ENCODE assay signal across 10 cellular contexts in the genomic region with DNA sequence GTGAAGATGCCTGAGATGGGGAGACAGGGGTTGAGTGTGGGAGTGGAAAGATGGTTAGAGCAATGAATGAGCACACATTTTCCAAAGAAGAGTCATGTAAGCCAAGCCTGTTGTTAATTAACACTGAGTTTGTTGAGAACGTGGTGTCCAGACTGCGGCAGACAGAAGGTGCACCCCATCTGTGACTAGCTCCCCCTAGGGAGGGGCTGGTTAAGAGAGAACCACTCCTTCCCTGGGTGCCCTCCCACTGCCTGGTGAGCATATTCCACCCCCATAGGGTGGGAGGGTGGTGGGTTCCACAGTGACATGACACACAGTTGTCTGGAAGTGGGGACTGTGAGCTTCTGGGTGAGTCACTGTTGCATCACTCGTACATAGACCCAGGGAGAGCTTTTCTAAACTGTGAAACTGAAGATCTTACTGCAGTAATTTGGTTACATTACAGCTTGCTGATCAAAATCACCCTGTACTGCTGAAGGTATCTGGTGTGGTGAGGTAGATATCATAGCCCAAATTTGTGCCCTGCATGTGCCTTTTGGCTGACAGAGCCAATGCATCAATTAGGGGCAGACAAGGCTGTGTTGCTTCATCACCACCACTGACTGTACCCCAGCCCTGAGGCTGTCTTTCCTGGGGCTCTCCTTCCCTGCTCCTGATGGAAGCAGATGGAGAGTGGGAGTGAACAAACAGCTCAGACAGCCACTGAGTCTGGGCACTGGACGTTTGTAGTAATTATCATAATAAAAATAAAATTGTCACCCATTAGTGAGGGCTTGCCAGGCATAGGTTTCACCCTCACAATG.
DNase-seq lines count a peak whose midpoint lies in the region; ATAC-seq and TF ChIP-seq lines count a peak whose summit lies in the region.
"Had no signal": no experiment of that assay in that cellular context is flagged by ENCODE, and none has a peak within 500 bp of the region (broad histone marks: within the 10 kb centered on the region; RNA-seq: fewer than 3 reads in every experiment).

No MANE protein-coding gene starts in this region.

- peaks cover 39 to 50% of the 10 kb centered on the region in 2 donors for H3K27me3 Mint-ChIP-seq in effector memory CD8-positive, alpha-beta T cell

- no peaks in the 10 kb centered on the region for H3K4me1 Mint-ChIP-seq in effector memory CD8-positive, alpha-beta T cell (ENCODE audit: low read depth in 2 of 2)

- H3K27ac ChIP-seq in body of pancreas: no peak overlapping the region
- H3K27ac ChIP-seq: BLaER1 treated with 17β-estradiol and CSF1 and Interleukin-3, amounts not matched to agents 10 nM and 100 nM; cardiac muscle cell had no signal

- H3K27me3 ChIP-seq in kidney epithelial cell (ENCODE audit: control insufficient read depth, insufficient read depth, low read length) (no peaks in the 10 kb centered on the region), body of pancreas (no peaks in the 10 kb centered on the region)
- H3K27me3 ChIP-seq: BLaER1 treated with 17β-estradiol and CSF1 and Interleukin-3, amounts not matched to agents 10 nM and 100 nM had no signal

- no peak for TF ChIP-seq POLR2A in body of pancreas (IDR thresholded peaks at IDR 0.05)

- WGBS in body of pancreas, 2 donors: 32 to 35% methylated on average over 4 of the region's 4 CpGs

- H3K4me1 ChIP-seq in body of pancreas: no peaks in the 10 kb centered on the region
- H3K4me1 ChIP-seq: BLaER1 treated with 17β-estradiol and CSF1 and Interleukin-3, amounts not matched to agents 10 nM and 100 nM had no signal

- no peak overlapping the region for H3K4me3 ChIP-seq in kidney epithelial cell (ENCODE audit: low read depth, low read length)
- H3K4me3 ChIP-seq in body of pancreas: no peak overlapping the region
- H3K4me3 ChIP-seq: BLaER1 treated with 17β-estradiol and CSF1 and Interleukin-3, amounts not matched to agents 10 nM and 100 nM; cardiac muscle cell had no signal

- H3K9me3 ChIP-seq in body of pancreas: no peaks in the 10 kb centered on the region
- H3K9me3 ChIP-seq: BLaER1 treated with 17β-estradiol and CSF1 and Interleukin-3, amounts not matched to agents 10 nM and 100 nM had no signal

- no peaks in the 10 kb centered on the region for H3K36me3 ChIP-seq in kidney epithelial cell (ENCODE audit: control insufficient read depth, insufficient read depth, low read length)
- H3K36me3 ChIP-seq in body of pancreas (replicated peaks in 1 of 2; ENCODE audit: insufficient read depth in 1 of 2, low read depth in 2 of 2): no peaks in the 10 kb centered on the region
- H3K36me3 ChIP-seq: BLaER1 treated with 17β-estradiol and CSF1 and Interleukin-3, amounts not matched to agents 10 nM and 100 nM; cardiac muscle cell had no signal

- POLR2A ChIA-PET in HEK293T (lab: Yijun Ruan, JAX): no interaction called here

- intact Hi-C loops in body of pancreas (cut with DNase I): no loop called here

- no peaks in the 10 kb centered on the region for H3K36me3 Mint-ChIP-seq in effector memory CD8-positive, alpha-beta T cell (ENCODE audit: insufficient read depth)

- CTCF ChIA-PET in HEK293T (lab: Yijun Ruan, JAX): no interaction called here

- ATAC-seq in stimulated activated naive CD8-positive, alpha-beta T cell treated with anti-CD3 and anti-CD28 coated beads, Interleukin-15, Interleukin-2, amounts not matched to agents 100 U/mL and 50 U/mL, for 24 hours: peak; percentile 93
- no peak for ATAC-seq in effector memory CD8-positive, alpha-beta T cell (replicated peaks)
- no peak for ATAC-seq in body of pancreas

- no peak overlapping the region for H3K4me3 Mint-ChIP-seq in effector memory CD8-positive, alpha-beta T cell

- no peak overlapping the region for H3K27ac Mint-ChIP-seq in effector memory CD8-positive, alpha-beta T cell

- peak; percentile 84 for DNase-seq in activated CD4-positive, alpha-beta T cell treated with anti-CD3 and anti-CD28 coated beads for 48 hours
- no peak for DNase-seq in activated CD4-positive, alpha-beta T cell treated with anti-CD3 and anti-CD28 coated beads for 1 hour
- peak; percentile 76 to 82 for DNase-seq in activated T-cell treated with anti-CD3 and anti-CD28 coated beads, Interleukin-2, amount 50 U/mL, for 48 hours
- DNase-seq in kidney epithelial cell (ENCODE audit: low read depth) (peak; percentile 91), HEK293T (ENCODE audit: extremely low spot score) (no peak), body of pancreas (no peak)
- DNase-seq in stimulated activated naive CD8-positive, alpha-beta T cell treated with anti-CD3 and anti-CD28 coated beads, Interleukin-15, Interleukin-2, amounts not matched to agents 100 U/mL and 50 U/mL, for 24 hours: peak; percentile 71
- DNase-seq in effector memory CD8-positive, alpha-beta T cell: no peak

- no peaks in the 10 kb centered on the region for H3K9me3 Mint-ChIP-seq in effector memory CD8-positive, alpha-beta T cell

- TF ChIP-seq CTCF in kidney epithelial cell (IDR thresholded peaks at IDR 0.05; ENCODE audit: insufficient read depth, low read length, poor library complexity, severe bottlenecking) (peak; percentile 23), body of pancreas (IDR thresholded peaks at IDR 0.05) (no peak)

TF ChIP-seq in HEK293T, 16 proteins besides CTCF, POLR2A, EP300 and RAD21:
- no peak for TF ChIP-seq HDGF (IDR thresholded peaks at IDR 0.05; ENCODE audit: borderline replicate concordance)
- no peak for TF ChIP-seq FOXK2 (IDR thresholded peaks at IDR 0.05)
- no peak for TF ChIP-seq NFRKB (IDR thresholded peaks at IDR 0.05)
- no peak for TF ChIP-seq SUZ12 (IDR thresholded peaks at IDR 0.05)
- TF ChIP-seq FOXM1 (IDR thresholded peaks at IDR 0.05; ENCODE audit: borderline replicate concordance): no peak
- TF ChIP-seq ZNF384 (IDR thresholded peaks at IDR 0.05): no peak
- TF ChIP-seq ELF4 (IDR thresholded peaks at IDR 0.05): no peak
- no peak for TF ChIP-seq LEF1 (IDR thresholded peaks at IDR 0.05; ENCODE audit: borderline replicate concordance)
- TF ChIP-seq, protein P1, sequence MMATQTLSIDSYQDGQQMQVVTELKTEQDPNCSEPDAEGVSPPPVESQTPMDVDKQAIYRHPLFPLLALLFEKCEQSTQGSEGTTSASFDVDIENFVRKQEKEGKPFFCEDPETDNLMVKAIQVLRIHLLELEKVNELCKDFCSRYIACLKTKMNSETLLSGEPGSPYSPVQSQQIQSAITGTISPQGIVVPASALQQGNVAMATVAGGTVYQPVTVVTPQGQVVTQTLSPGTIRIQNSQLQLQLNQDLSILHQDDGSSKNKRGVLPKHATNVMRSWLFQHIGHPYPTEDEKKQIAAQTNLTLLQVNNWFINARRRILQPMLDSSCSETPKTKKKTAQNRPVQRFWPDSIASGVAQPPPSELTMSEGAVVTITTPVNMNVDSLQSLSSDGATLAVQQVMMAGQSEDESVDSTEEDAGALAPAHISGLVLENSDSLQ (IDR thresholded peaks at IDR 0.05): no peak
- TF ChIP-seq CTBP1 (IDR thresholded peaks at IDR 0.05; ENCODE audit: borderline replicate concordance): no peak
- TF ChIP-seq TARDBP (IDR thresholded peaks at IDR 0.05): no peak
- TF ChIP-seq FOXA1 (IDR thresholded peaks at IDR 0.05): no peak
- TF ChIP-seq BHLHE40 (IDR thresholded peaks at IDR 0.05; ENCODE audit: borderline replicate concordance): no peak
- no peak for TF ChIP-seq ARNT (IDR thresholded peaks at IDR 0.05)
- TF ChIP-seq SP1 (IDR thresholded peaks at IDR 0.05): no peak

Comparison
In these comparisons a context has a peak if more than half of its experiments do, and no peak if none do; other contexts are left out.
1. DNase-seq: peak in activated CD4-positive, alpha-beta T cell treated with anti-CD3 and anti-CD28 coated beads for 48 hours (single experiment), activated T-cell treated with anti-CD3 and anti-CD28 coated beads, Interleukin-2, amount 50 U/mL, for 48 hours (2 of 2), kidney epithelial cell (single experiment) and stimulated activated naive CD8-positive, alpha-beta T cell treated with anti-CD3 and anti-CD28 coated beads, Interleukin-15, Interleukin-2, amounts not matched to agents 100 U/mL and 50 U/mL, for 24 hours (single experiment); none in activated CD4-positive, alpha-beta T cell treated with anti-CD3 and anti-CD28 coated beads for 1 hour (single experiment), HEK293T (single experiment), effector memory CD8-positive, alpha-beta T cell (0 of 3) and body of pancreas (0 of 4).